In the genomic region with DNA sequence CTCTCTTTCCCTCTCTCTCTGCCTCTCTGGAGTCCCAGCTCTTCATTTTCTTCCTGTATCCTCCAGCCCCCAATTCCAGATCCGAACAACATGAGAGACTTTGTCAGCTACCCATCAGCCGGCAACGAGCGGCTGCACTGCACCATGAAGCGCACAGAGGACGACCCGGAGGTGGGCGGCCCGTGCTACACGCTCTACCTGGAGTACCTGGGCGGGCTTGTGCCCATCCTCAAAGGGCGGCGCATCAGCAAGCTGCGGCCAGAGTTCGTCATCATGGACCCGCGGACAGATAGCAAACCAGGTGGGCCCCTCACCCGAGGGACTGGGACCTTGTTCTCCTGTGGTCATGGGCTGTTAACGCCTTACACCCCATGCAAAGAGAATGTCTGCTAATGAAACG, we compare ENCODE assay signal across 22 cellular contexts.
A peak's percentile ranks its signal among the peaks of the same experiment; 100 is the strongest.
DNase-seq lines count a peak whose midpoint lies in the region; ATAC-seq and TF ChIP-seq lines count a peak whose summit lies in the region.
"Had no signal": no experiment of that assay in that cellular context is flagged by ENCODE, and none has a peak within 500 bp of the region (broad histone marks: within the 10 kb centered on the region; RNA-seq: fewer than 3 reads in every experiment).

No MANE protein-coding gene starts in this region.

- no peak overlapping the region for H3K14ac ChIP-seq in IMR-90 (replicated peaks; ENCODE audit: low read depth, low read length)

- peak overlapping the region; percentile 8 for H2BK5ac ChIP-seq in IMR-90 (ENCODE audit: low read depth, low read length, poor library complexity, severe bottlenecking)

- H2AK5ac ChIP-seq in IMR-90 (ENCODE audit: low read depth, low read length) = peak overlapping the region; percentile 33; the same call in 1 of the 2 replicates

- H3K79me1 ChIP-seq in IMR-90 (ENCODE audit: low read depth in 1 of 2, low read length in 2 of 2) = peaks cover 5 to 7% of the 10 kb centered on the region in 2 experiments; a peak in 1 of 4 replicates

- H3K9ac ChIP-seq in SK-N-SH (no peak overlapping the region), IMR-90 (ENCODE audit: low read depth, low read length) (no peak overlapping the region)

- H4K5ac ChIP-seq in IMR-90 (ENCODE audit: low read depth, low read length) = no peak overlapping the region

- in situ Hi-C loops in IMR-90 (cut with MboI; ENCODE audit: low sequenced_read_pairs) = no loop called here

- H2BK20ac ChIP-seq in IMR-90 (ENCODE audit: low read depth, low read length) = 0 out of 2 replicates have a peak overlapping the region, but pooled peaks have one; percentile 29

- no peak; the same call in 1 of the 3 replicates for ATAC-seq in SK-N-SH treated with all-trans-retinoic acid at 6 μM for 48 hours
- ATAC-seq in IMR-90 (ENCODE audit: low read depth) = no peak
- ATAC-seq: GM12878, HepG2 had no signal

- dilution Hi-C loops in IMR-90 (cut with HindIII; ENCODE audit: low sequenced_read_pairs, unreplicated experiment) = no loop called here

- H3K56ac ChIP-seq in IMR-90 (ENCODE audit: extremely low read depth, insufficient read depth, low read length) = no peak overlapping the region

- BruUV-seq in IMR-90 (replicated peaks; lab: Mats Ljungman, UMichigan) = no TSS peak

- H3K27me3 ChIP-seq in SK-N-SH (ENCODE audit: insufficient read depth) (no peaks in the 10 kb centered on the region), IMR-90 (ENCODE audit: control insufficient read depth, insufficient read depth, low read length) (no peaks in the 10 kb centered on the region)

- CTCF ChIA-PET in SK-N-SH (lab: Yijun Ruan, JAX) = interaction anchor here (1.2 kb wide), 1 partner anchor 9 kb away, joined by 4 read pairs; no protein-coding TSS in a partner anchor
- CTCF ChIA-PET in IMR-90 (lab: Yijun Ruan, JAX) = interaction anchor here (0.6 kb wide), 1 partner anchor 210 kb away, joined by 3 read pairs; no protein-coding TSS in a partner anchor

- H3K4me1 Mint-ChIP-seq in progenitor cell of endocrine pancreas (ENCODE audit: low read depth) = peaks cover 3% of the 10 kb centered on the region
- H3K4me1 Mint-ChIP-seq: H9 had no signal

- H3K9me3 ChIP-seq in SK-N-SH (no peaks in the 10 kb centered on the region), IMR-90 (ENCODE audit: control insufficient read depth, insufficient read depth, low read length) (no peaks in the 10 kb centered on the region)

- H3K27me3 Mint-ChIP-seq in progenitor cell of endocrine pancreas = peaks cover 6% of the 10 kb centered on the region
- H3K27me3 Mint-ChIP-seq: B cell; CD4-positive, CD25-positive, alpha-beta regulatory T cell had no signal

- no peak overlapping the region for H3K4me3 Mint-ChIP-seq in progenitor cell of endocrine pancreas (ENCODE audit: low read depth)
- H3K4me3 Mint-ChIP-seq: B cell; CD4-positive, CD25-positive, alpha-beta regulatory T cell; H9 had no signal

- no peak overlapping the region for H3K4me3 ChIP-seq in SK-N-SH (ENCODE audit: low read depth in 2 of 2, low read length in 1 of 2)
- no peak overlapping the region for H3K4me3 ChIP-seq in IMR-90 (ENCODE audit: insufficient read depth, low read depth, low read length)
- H3K4me3 ChIP-seq: GM12878, SK-N-MC had no signal

- H3K18ac ChIP-seq in IMR-90 (ENCODE audit: low read depth, low read length) = no peak overlapping the region

- WGBS in SK-N-SH (ENCODE audit: low lambda C conversion rate) = 89% methylated on average over 12 of the region's 20 CpGs
- WGBS in IMR-90 (ENCODE audit: extremely low coverage in 2 of 2, insufficient read length in 1 of 2), 2 experiments = 96% methylated on average over 9 of the region's 20 CpGs; no CpG with 5 or more reads in 1 of the 2 experiments

- POLR2A ChIA-PET in SK-N-SH (lab: Yijun Ruan, JAX) (no interaction called here), IMR-90 (lab: Charles Lee; ENCODE audit: unreplicated experiment) (no interaction called here)

- peak overlapping the region; percentile 72 for H3K4me2 ChIP-seq in SK-N-SH
- H3K4me2 ChIP-seq in IMR-90 (ENCODE audit: low read depth, low read length) = no peak overlapping the region

- TF ChIP-seq CTCF in SK-N-SH (IDR thresholded peaks at IDR 0.05) = no peak
- no peak for TF ChIP-seq CTCF in IMR-90 (conservative IDR thresholded peaks at IDR 0.05; ENCODE audit: low read depth, low read length)
- TF ChIP-seq CTCF in progenitor cell of endocrine pancreas (IDR thresholded peaks at IDR 0.05; ENCODE audit: unreplicated experiment) = no peak

- H3K9me1 ChIP-seq in IMR-90 (ENCODE audit: insufficient read depth, low read length) = peaks cover 17% of the 10 kb centered on the region

- peaks cover 45% of the 10 kb centered on the region for H3K36me3 Mint-ChIP-seq in progenitor cell of endocrine pancreas (ENCODE audit: insufficient read depth)

- 0 out of 2 replicates have a peak overlapping the region, but pooled peaks have one; percentile 17 for H3K4ac ChIP-seq in IMR-90 (ENCODE audit: low read depth, low read length)

- DNase-seq in SK-N-SH (no peak), IMR-90 (no peak), caudate nucleus (lab: John Stamatoyannopoulos, UW) (no peak), progenitor cell of endocrine pancreas (ENCODE audit: low spot score, unreplicated experiment) (no peak), EL (no peak), HuH-7.5 (ENCODE audit: low spot score) (no peak), SKM-1 (lab: John Stamatoyannopoulos, UW; ENCODE audit: unreplicated experiment) (no peak)
- DNase-seq: CD4-positive, CD25-positive, alpha-beta regulatory T cell; H9; KG1; NCI-H1105; NCI-H2029 treated with DMSO at 0.1 percent for 48 hours; NCI-H345; NCI-H524; NCI-H82; SHP77 treated with DMSO at 0.1 percent for 48 hours had no signal

- H3K4me1 ChIP-seq in SK-N-SH (ENCODE audit: control insufficient read depth in 1 of 2, insufficient read depth in 2 of 2, low read depth in 1 of 2, low read length in 1 of 2) = peaks cover 3 to 21% of the 10 kb centered on the region in 2 experiments; a peak in 3 of 4 replicates
- peaks cover 12% of the 10 kb centered on the region for H3K4me1 ChIP-seq in IMR-90 (ENCODE audit: control insufficient read depth, insufficient read depth, low read length)

- H3K9me2 ChIP-seq in SK-N-SH = no peaks in the 10 kb centered on the region

- 0 out of 3 replicates have a peak overlapping the region, but pooled peaks have one; percentile 61 for H2BK15ac ChIP-seq in IMR-90 (ENCODE audit: low read depth, low read length)

- H4K91ac ChIP-seq in IMR-90 (ENCODE audit: insufficient read depth, low read depth, low read length) = no peak overlapping the region; the same call in 1 of the 2 replicates

- H3K27ac ChIP-seq in SK-N-SH (ENCODE audit: low read depth in 2 of 2, low read length in 1 of 2) (peak overlapping the region; percentile 41 to 88; a peak in 3 of 4 replicates), IMR-90 (ENCODE audit: insufficient read depth, low read length) (no peak overlapping the region), caudate nucleus (ENCODE audit: low read depth, low read length) (peak overlapping the region; percentile 84)
- H3K27ac ChIP-seq: 22Rv1, SK-N-MC had no signal

- peak overlapping the region; percentile 25; the same call in 1 of the 2 replicates for H2BK120ac ChIP-seq in IMR-90 (ENCODE audit: low read depth, low read length)

- H3K36me3 ChIP-seq in SK-N-SH (replicated peaks in 1 of 2; ENCODE audit: control insufficient read depth in 1 of 2, insufficient read depth in 2 of 2, low read length in 1 of 2) = peaks cover 17 to 22% of the 10 kb centered on the region in 2 experiments
- peaks cover 16% of the 10 kb centered on the region for H3K36me3 ChIP-seq in IMR-90 (ENCODE audit: control insufficient read depth, insufficient read depth, low read length)

- H4K8ac ChIP-seq in IMR-90 (ENCODE audit: low read depth in 2 of 2, low read length in 2 of 2) = no peak overlapping the region

- H3K27ac Mint-ChIP-seq in progenitor cell of endocrine pancreas = peak overlapping the region; percentile 14
- H3K27ac Mint-ChIP-seq: B cell had no signal

- intact Hi-C loops in IMR-90 (cut with micrococcal nuclease) = loop anchor here (10.0 kb wide), 1 partner anchor 256 kb away; no protein-coding TSS in a partner anchor

- no peak overlapping the region for H2AFZ ChIP-seq in SK-N-SH (ENCODE audit: low read depth)
- no peak overlapping the region for H2AFZ ChIP-seq in IMR-90 (replicated peaks; ENCODE audit: low read length, poor library complexity)

- no peak overlapping the region for H2AK9ac ChIP-seq in IMR-90 (replicated peaks; ENCODE audit: low read depth, low read length, poor library complexity)

- TF ChIP-seq RAD21 in SK-N-SH (IDR thresholded peaks at IDR 0.05; ENCODE audit: low read length) = no peak
- TF ChIP-seq RAD21 in IMR-90 (IDR thresholded peaks at IDR 0.05; ENCODE audit: low read length) = no peak

- TF ChIP-seq EP300 in SK-N-SH (IDR thresholded peaks at IDR 0.05; ENCODE audit: borderline replicate concordance in 1 of 2, low read depth in 1 of 2, low read length in 1 of 2) = no peak

- no peak overlapping the region for H3K23ac ChIP-seq in IMR-90 (ENCODE audit: low read depth, low read length)

- H3F3A ChIP-seq in SK-N-SH (replicated peaks; ENCODE audit: insufficient read depth) = peaks cover 23% of the 10 kb centered on the region

- peaks cover 3% of the 10 kb centered on the region for H3K9me3 Mint-ChIP-seq in progenitor cell of endocrine pancreas (ENCODE audit: low read depth)
- H3K9me3 Mint-ChIP-seq: H9 had no signal

- H4K20me1 ChIP-seq in SK-N-SH (ENCODE audit: insufficient read depth) (no peaks in the 10 kb centered on the region), IMR-90 (ENCODE audit: insufficient read depth, low read length) (no peaks in the 10 kb centered on the region; the same call in 1 of the 2 replicates)

- no peaks in the 10 kb centered on the region for H3K79me2 ChIP-seq in SK-N-SH (ENCODE audit: insufficient read depth)

- no peak for TF ChIP-seq POLR2A in IMR-90 (IDR thresholded peaks at IDR 0.05; ENCODE audit: low read depth, low read length)

TF ChIP-seq in SK-N-SH treated with all-trans-retinoic acid at 6 μM for 48 hours, 23 proteins besides CTCF, POLR2A, EP300 and RAD21:
- TF ChIP-seq TOX (CRISPR knock-in tag; IDR thresholded peaks at IDR 0.05; ENCODE audit: borderline replicate concordance) = no peak

TF ChIP-seq in IMR-90, 13 proteins besides CTCF, POLR2A, EP300 and RAD21 (continues in another document):
- no peak for TF ChIP-seq FOS (IDR thresholded peaks at IDR 0.05; ENCODE audit: low read depth, low read length)
- no peak for TF ChIP-seq RCOR1 (IDR thresholded peaks at IDR 0.05; ENCODE audit: insufficient replicate concordance, low read length)
- TF ChIP-seq MAZ (IDR thresholded peaks at IDR 0.05; ENCODE audit: borderline replicate concordance, low read depth, low read length) = no peak
- TF ChIP-seq, protein P1, sequence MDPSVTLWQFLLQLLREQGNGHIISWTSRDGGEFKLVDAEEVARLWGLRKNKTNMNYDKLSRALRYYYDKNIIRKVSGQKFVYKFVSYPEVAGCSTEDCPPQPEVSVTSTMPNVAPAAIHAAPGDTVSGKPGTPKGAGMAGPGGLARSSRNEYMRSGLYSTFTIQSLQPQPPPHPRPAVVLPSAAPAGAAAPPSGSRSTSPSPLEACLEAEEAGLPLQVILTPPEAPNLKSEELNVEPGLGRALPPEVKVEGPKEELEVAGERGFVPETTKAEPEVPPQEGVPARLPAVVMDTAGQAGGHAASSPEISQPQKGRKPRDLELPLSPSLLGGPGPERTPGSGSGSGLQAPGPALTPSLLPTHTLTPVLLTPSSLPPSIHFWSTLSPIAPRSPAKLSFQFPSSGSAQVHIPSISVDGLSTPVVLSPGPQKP (IDR thresholded peaks at IDR 0.05; ENCODE audit: borderline replicate concordance, low read depth, low read length) = no peak
